In the genomic region with DNA sequence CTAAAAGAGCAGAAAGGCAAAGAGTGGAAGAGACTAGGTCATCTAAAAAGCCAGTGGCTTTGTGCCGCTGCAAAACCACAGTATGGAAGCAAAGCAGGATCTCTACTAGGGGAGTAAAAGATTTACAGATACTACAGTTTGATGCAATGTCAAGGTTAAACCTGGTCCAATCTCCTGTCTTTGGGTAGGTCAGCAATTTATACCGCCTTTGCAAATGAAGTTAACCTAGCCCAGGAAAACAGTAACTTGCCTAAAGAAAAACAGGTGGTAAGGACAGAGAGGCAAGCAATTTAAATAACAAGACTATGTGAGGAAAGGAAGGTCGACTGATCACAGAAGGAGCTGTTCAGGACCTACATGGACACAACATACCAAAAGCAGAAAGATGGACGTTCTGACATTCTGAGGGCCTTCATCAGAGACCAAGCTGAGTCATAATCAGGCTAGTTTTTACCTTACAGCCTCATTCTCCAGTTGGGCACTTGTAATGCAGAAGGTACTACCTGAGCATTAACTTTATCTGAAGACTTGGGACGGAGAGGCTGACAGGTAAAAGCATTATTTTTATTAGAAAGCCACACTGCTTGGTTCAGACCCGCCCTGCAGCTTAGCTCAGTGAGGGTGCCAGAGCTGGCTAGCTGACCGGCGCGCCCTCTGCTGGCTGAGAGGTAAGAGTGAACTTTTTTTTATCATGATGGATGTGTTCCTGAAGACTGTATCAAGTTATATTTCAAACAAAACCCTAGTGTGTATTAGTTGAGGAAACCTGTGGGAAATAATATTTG, we compare ENCODE assay signal across 8 cellular contexts. TPM values are rescaled to one million over a fixed set of nuclear protein-coding genes. Genes with fewer than 3 reads are reported as not detected.
A peak's percentile ranks its signal among the peaks of the same experiment; 100 is the strongest.
DNase-seq lines count a peak whose midpoint lies in the region; ATAC-seq and TF ChIP-seq lines count a peak whose summit lies in the region.

No MANE protein-coding gene starts in this region.

- POLR2A ChIA-PET in Caco-2 (lab: Charles Lee) (interaction anchor here (0.6 to 1.2 kb wide), 4 partner anchors 103 to 476 kb away, joined by 4 to 11 read pairs (median 6); partner anchors contain the start of genes SOS1 and SRSF7), PC-3 (lab: Charles Lee; ENCODE audit: unreplicated experiment) (interaction anchor here (0.6 kb wide), 2 partner anchors 33 to 108 kb away, joined by 3 to 6 read pairs; no protein-coding TSS in a partner anchor)

- peak overlapping the region; percentile 22; the same call in 1 of the 2 replicates for H3K27ac ChIP-seq in HUES64 (ENCODE audit: low read depth, low read length)
- H3K27ac ChIP-seq in PC-3 (ENCODE audit: low read length), result no peak overlapping the region
- H3K27ac ChIP-seq in esophagus squamous epithelium, result peak overlapping the region in 1 of 4 donors; percentile 11

- H3K9me3 ChIP-seq in Caco-2 (no peaks in the 10 kb centered on the region), HUES64 (ENCODE audit: insufficient read depth, low read depth, low read length) (no peaks in the 10 kb centered on the region), PC-3 (ENCODE audit: low read length) (no peaks in the 10 kb centered on the region), esophagus squamous epithelium (no peaks in the 10 kb centered on the region)

- H3K4me2 ChIP-seq in PC-3 (ENCODE audit: low read length), result 0 out of 2 replicates have a peak overlapping the region, but pooled peaks have one; percentile 4

- H3K36me3 ChIP-seq in Caco-2 (ENCODE audit: control insufficient read depth, insufficient read depth, low read length) (no peaks in the 10 kb centered on the region), HUES64 (ENCODE audit: insufficient read depth, low read length) (no peaks in the 10 kb centered on the region), PC-3 (ENCODE audit: low read depth, low read length) (no peaks in the 10 kb centered on the region), esophagus squamous epithelium (no peaks in the 10 kb centered on the region)

- CTCF ChIA-PET in Caco-2 (lab: Charles Lee), result interaction anchor here (0.6 to 3.4 kb wide), 16 partner anchors 10 to 280 kb away, joined by 3 to 69 read pairs (median 4); partner anchors contain the start of gene SOS1
- CTCF ChIA-PET in PC-3 (lab: Charles Lee), result interaction anchor here (0.6 to 1.3 kb wide), 8 partner anchors 11 to 280 kb away, joined by 3 to 11 read pairs (median 4); partner anchors contain the start of gene SOS1

- peak overlapping the region; percentile 5 for H3K4me3 Mint-ChIP-seq in Caco-2 (ENCODE audit: unreplicated experiment)
- peak overlapping the region; percentile 71 for H3K4me3 Mint-ChIP-seq in activated T-cell treated with anti-CD3 and anti-CD28 coated beads, Interleukin-2, amount 50 U/mL, for 4 hours
- peak overlapping the region; percentile 61 for H3K4me3 Mint-ChIP-seq in natural killer cell
- peak overlapping the region; percentile 61 to 65 for H3K4me3 Mint-ChIP-seq in stimulated activated naive B cell treated with anti-CD40 and anti-IgM and Interleukin-4, amounts not matched to agents 10 μg/mL and 1 μg/mL and 100 μg/mL, for 72 hours

- H3K27me3 Mint-ChIP-seq in Caco-2 (ENCODE audit: insufficient read depth, unreplicated experiment) (no peaks in the 10 kb centered on the region), natural killer cell (ENCODE audit: low read depth in 2 of 2) (peaks cover 0 to 5% of the 10 kb centered on the region in 2 donors)
- H3K27me3 Mint-ChIP-seq in activated T-cell treated with anti-CD3 and anti-CD28 coated beads, Interleukin-2, amount 50 U/mL, for 4 hours (ENCODE audit: low read depth), result no peaks in the 10 kb centered on the region
- H3K27me3 Mint-ChIP-seq in stimulated activated naive B cell treated with anti-CD40 and anti-IgM and Interleukin-4, amounts not matched to agents 10 μg/mL and 1 μg/mL and 100 μg/mL, for 72 hours, result no peaks in the 10 kb centered on the region

- H3K4me1 Mint-ChIP-seq in Caco-2 (ENCODE audit: low read depth, unreplicated experiment) (peaks cover 17% of the 10 kb centered on the region), natural killer cell (peaks cover 19 to 25% of the 10 kb centered on the region in 2 donors)
- H3K4me1 Mint-ChIP-seq in activated T-cell treated with anti-CD3 and anti-CD28 coated beads, Interleukin-2, amount 50 U/mL, for 4 hours (ENCODE audit: low read depth), result peaks cover 23% of the 10 kb centered on the region
- peaks cover 9 to 17% of the 10 kb centered on the region in 2 donors for H3K4me1 Mint-ChIP-seq in stimulated activated naive B cell treated with anti-CD40 and anti-IgM and Interleukin-4, amounts not matched to agents 10 μg/mL and 1 μg/mL and 100 μg/mL, for 72 hours

- H3K79me2 ChIP-seq in PC-3 (ENCODE audit: low read length), result no peaks in the 10 kb centered on the region

- H3K36me3 Mint-ChIP-seq in Caco-2 (ENCODE audit: insufficient read depth, unreplicated experiment) (no peaks in the 10 kb centered on the region), natural killer cell (no peaks in the 10 kb centered on the region)
- H3K36me3 Mint-ChIP-seq in activated T-cell treated with anti-CD3 and anti-CD28 coated beads, Interleukin-2, amount 50 U/mL, for 4 hours (ENCODE audit: insufficient read depth), result no peaks in the 10 kb centered on the region
- no peaks in the 10 kb centered on the region for H3K36me3 Mint-ChIP-seq in stimulated activated naive B cell treated with anti-CD40 and anti-IgM and Interleukin-4, amounts not matched to agents 10 μg/mL and 1 μg/mL and 100 μg/mL, for 72 hours

- TF ChIP-seq CTCF in Caco-2 (IDR thresholded peaks at IDR 0.05; ENCODE audit: insufficient read depth in 1 of 2, low read depth in 1 of 2, low read length in 1 of 2, severe bottlenecking in 1 of 2, unreplicated experiment in 1 of 2), result peak; percentile 84 to 94
- TF ChIP-seq CTCF in PC-3 (conservative IDR thresholded peaks at IDR 0.05; ENCODE audit: low read depth, low read length), result peak; percentile 94
- peak; percentile 81 to 89 (median 86) for TF ChIP-seq CTCF in esophagus squamous epithelium (IDR thresholded peaks at IDR 0.05)
- peak; percentile 81 for TF ChIP-seq CTCF in natural killer cell (IDR thresholded peaks at IDR 0.05)

- no peaks in the 10 kb centered on the region for H3F3A ChIP-seq in PC-3 (ENCODE audit: low read length, unreplicated experiment)

- no peaks in the 10 kb centered on the region for H4K20me1 ChIP-seq in PC-3 (ENCODE audit: low read length)

- H3K4me1 ChIP-seq in Caco-2 (peaks cover 10% of the 10 kb centered on the region), HUES64 (ENCODE audit: insufficient read depth, low read length) (peaks cover 25% of the 10 kb centered on the region), PC-3 (ENCODE audit: insufficient read depth, low read length) (no peaks in the 10 kb centered on the region), esophagus squamous epithelium (peaks cover 0 to 20% (median 0%) of the 10 kb centered on the region in 3 donors)

- no peak overlapping the region for H3K4me3 ChIP-seq in Caco-2 (ENCODE audit: low read depth, low read length)
- peak overlapping the region; percentile 53 for H3K4me3 ChIP-seq in HUES64 (ENCODE audit: low read length)
- no peak overlapping the region for H3K4me3 ChIP-seq in PC-3 (ENCODE audit: low read length)
- peak overlapping the region in 3 of 4 donors; percentile 8 to 41 (median 15) for H3K4me3 ChIP-seq in esophagus squamous epithelium

- peak overlapping the region; percentile 33 for H2AFZ ChIP-seq in PC-3 (ENCODE audit: low read length)

- H3K27ac Mint-ChIP-seq in Caco-2 (ENCODE audit: unreplicated experiment) (no peak overlapping the region), natural killer cell (peak overlapping the region in 1 of 2 donors; percentile 80)
- no peak overlapping the region for H3K27ac Mint-ChIP-seq in stimulated activated naive B cell treated with anti-CD40 and anti-IgM and Interleukin-4, amounts not matched to agents 10 μg/mL and 1 μg/mL and 100 μg/mL, for 72 hours

- no peaks in the 10 kb centered on the region for H3K9me2 ChIP-seq in PC-3 (replicated peaks; ENCODE audit: low read length)

- 20% methylated on average over 9 of the region's 9 CpGs for WGBS in HUES64
- 15 to 17% methylated on average over 9 of the region's 9 CpGs for WGBS in esophagus squamous epithelium, 2 donors

- no peaks in the 10 kb centered on the region for H3K9me3 Mint-ChIP-seq in Caco-2 (ENCODE audit: unreplicated experiment)
- no peaks in the 10 kb centered on the region for H3K9me3 Mint-ChIP-seq in activated T-cell treated with anti-CD3 and anti-CD28 coated beads, Interleukin-2, amount 50 U/mL, for 4 hours
- H3K9me3 Mint-ChIP-seq in natural killer cell, result no peaks in the 10 kb centered on the region
- H3K9me3 Mint-ChIP-seq in stimulated activated naive B cell treated with anti-CD40 and anti-IgM and Interleukin-4, amounts not matched to agents 10 μg/mL and 1 μg/mL and 100 μg/mL, for 72 hours, result no peaks in the 10 kb centered on the region

- H3K9ac ChIP-seq in HUES64 (ENCODE audit: low read depth, low read length), result peak overlapping the region; percentile 42; the same call in 1 of the 2 replicates
- no peak overlapping the region for H3K9ac ChIP-seq in PC-3 (ENCODE audit: low read length)

- DNase-seq in Caco-2 (peak; percentile 76 to 83), PC-3 (peak; percentile 65), esophagus squamous epithelium (lab: John Stamatoyannopoulos, UW) (no peak), natural killer cell (peak; percentile 75)
- DNase-seq in activated T-cell treated with anti-CD3 and anti-CD28 coated beads, Interleukin-2, amount 50 U/mL, for 4 hours, result peak; percentile 79
- peak; percentile 40 for DNase-seq in stimulated activated naive B cell treated with anti-CD40 and anti-IgM and Interleukin-4, amounts not matched to agents 10 μg/mL and 1 μg/mL and 100 μg/mL, for 72 hours

- no peak for TF ChIP-seq POLR2A in esophagus squamous epithelium (IDR thresholded peaks at IDR 0.05)

- BruUV-seq in Caco-2 (replicated peaks; lab: Mats Ljungman, UMichigan) (no TSS peak), PC-3 (replicated peaks; lab: Mats Ljungman, UMichigan) (no TSS peak)

- H3K27me3 ChIP-seq in Caco-2 (replicated peaks; ENCODE audit: control insufficient read depth, insufficient read depth, low read length), result no peaks in the 10 kb centered on the region
- no peaks in the 10 kb centered on the region for H3K27me3 ChIP-seq in HUES64 (ENCODE audit: insufficient read depth, low read length)
- no peaks in the 10 kb centered on the region for H3K27me3 ChIP-seq in PC-3 (ENCODE audit: low read length)
- no peaks in the 10 kb centered on the region for H3K27me3 ChIP-seq in esophagus squamous epithelium

- ATAC-seq in GM21390 (IDR thresholded peaks at IDR 0.05; ENCODE audit: unreplicated experiment), result peak; percentile 80
- ATAC-seq in PC-3, result peak; percentile 81
- ATAC-seq in activated T-cell treated with anti-CD3 and anti-CD28 coated beads, Interleukin-2, amount 50 U/mL, for 4 hours, result peak; percentile 81 to 83
- peak; percentile 89 to 91 (median 89) for ATAC-seq in natural killer cell
- ATAC-seq in stimulated activated naive B cell treated with anti-CD40 and anti-IgM and Interleukin-4, amounts not matched to agents 10 μg/mL and 1 μg/mL and 100 μg/mL, for 72 hours (replicated peaks), result peak; percentile 91

- intact Hi-C loops in Caco-2 (cut with micrococcal nuclease; ENCODE audit: unreplicated experiment), result loop anchor here (1.0 kb wide), 2 partner anchors 104 to 169 kb away; no protein-coding TSS in a partner anchor
- intact Hi-C loops in PC-3 (cut with micrococcal nuclease), result loop anchor here (1.0 kb wide), 1 partner anchor 107 kb away; the partner anchor contains the start of gene SOS1
- intact Hi-C loops in esophagus squamous epithelium (cut with DNase I), result loop anchor here (5.0 kb wide), 2 partner anchors 106 to 166 kb away; partner anchors contain the start of gene SOS1
- intact Hi-C loops in natural killer cell (cut with micrococcal nuclease), result loop anchor here (1.0 kb wide), 2 partner anchors 107 to 169 kb away; partner anchors contain the start of gene SOS1

RNA-seq across cellular contexts. Expression of gene CDKL4, which starts 15.9 kb away (rescaled TPM):
- total RNA-seq in Caco-2 (2022) (1.4 TPM in 1 of 2 replicates, not detected in the other), PC-3 (2014; rRNA removed) (0.07 TPM in 1 of 2 replicates, not detected in the other), esophagus squamous epithelium (under 1 TPM in 1 of 4 donors, not detected in 3; 0.38 TPM), natural killer cell (not detected)
- polyA plus RNA-seq in HUES64 (2013, experiment 1 of 2), result not detected
- polyA plus RNA-seq in HUES64 (2013, experiment 2 of 2), result not detected
- not detected for total RNA-seq in activated T-cell treated with anti-CD3 and anti-CD28 coated beads, Interleukin-2, amount 50 U/mL, for 4 hours

Comparison
In these comparisons a context has a peak if more than half of its experiments do, and no peak if none do; other contexts are left out.
1. H3K4me3 ChIP-seq: peak in HUES64 (single experiment) and esophagus squamous epithelium (3 of 4); none in Caco-2 (single experiment) and PC-3 (single experiment).
2. H3K4me3 Mint-ChIP-seq: peak in every context shown above with its lines; median percentile 71 in activated T-cell treated with anti-CD3 and anti-CD28 coated beads, Interleukin-2, amount 50 U/mL, for 4 hours; 63 in stimulated activated naive B cell treated with anti-CD40 and anti-IgM and Interleukin-4, amounts not matched to agents 10 μg/mL and 1 μg/mL and 100 μg/mL, for 72 hours; 61 in natural killer cell; 5 in Caco-2.
3. Peak in every context shown above with its lines, with median percentiles within 50 percentile points of each other: CTCF ChIP-seq and ATAC-seq.